ENCODE assay signal across 24 cellular contexts in genomic region chr16:273547-274421, GRCh38. TPM values are rescaled to one million over a fixed set of nuclear protein-coding genes. Genes with fewer than 3 reads are reported as not detected.
DNase-seq lines count a peak whose midpoint lies in the region; ATAC-seq and TF ChIP-seq lines count a peak whose summit lies in the region.
"Had no signal": no experiment of that assay in that cellular context is flagged by ENCODE, and none has a peak within 500 bp of the region (broad histone marks: within the 10 kb centered on the region; RNA-seq: fewer than 3 reads in every experiment).

No MANE protein-coding gene starts in this region.

- H3K36me3 ChIP-seq in RWPE2 (ENCODE audit: low read depth) = no peaks in the 10 kb centered on the region
- H3K36me3 ChIP-seq: neutrophil, thoracic aorta had no signal

- no peaks in the 10 kb centered on the region for H3K4me1 ChIP-seq in RWPE2 (ENCODE audit: insufficient read depth, poor library complexity, severe bottlenecking)

- H3K27me3 Mint-ChIP-seq in activated CD4-positive, alpha-beta T cell treated with anti-CD3 and anti-CD28 coated beads, Interleukin-2, amount 10 ng/mL, durations not matched to agents 7 days and 5 days = peaks cover 28% of the 10 kb centered on the region
- H3K27me3 Mint-ChIP-seq in activated T-cell treated with anti-CD3 and anti-CD28 coated beads, Interleukin-2, amount 50 U/mL, for 4 hours (ENCODE audit: low read depth) = peaks cover 19% of the 10 kb centered on the region

- no peaks in the 10 kb centered on the region for H3K9me3 Mint-ChIP-seq in activated CD4-positive, alpha-beta T cell treated with anti-CD3 and anti-CD28 coated beads, Interleukin-2, amount 10 ng/mL, durations not matched to agents 7 days and 5 days
- H3K9me3 Mint-ChIP-seq in activated T-cell treated with anti-CD3 and anti-CD28 coated beads, Interleukin-2, amount 50 U/mL, for 4 hours = no peaks in the 10 kb centered on the region
- H3K9me3 Mint-ChIP-seq: activated naive CD8-positive, alpha-beta T cell treated with anti-CD3 and anti-CD28 coated beads, Interleukin-2, amount 50 U/mL, for 24 hours; CD4-positive, alpha-beta T cell had no signal

- TF ChIP-seq CTCF in RWPE2 (IDR thresholded peaks at IDR 0.05; ENCODE audit: poor library complexity, severe bottlenecking) = no peak

- CTCF ChIA-PET in activated CD4-positive, alpha-beta T cell treated with anti-CD3 and anti-CD28 coated beads, Interleukin-2, amount 10 ng/mL, durations not matched to agents 7 days and 5 days (lab: Charles Lee) = no interaction called here

- H3K4me1 Mint-ChIP-seq in activated CD4-positive, alpha-beta T cell treated with anti-CD3 and anti-CD28 coated beads, Interleukin-2, amount 10 ng/mL, durations not matched to agents 7 days and 5 days = peaks cover 5% of the 10 kb centered on the region
- H3K4me1 Mint-ChIP-seq in activated T-cell treated with anti-CD3 and anti-CD28 coated beads, Interleukin-2, amount 50 U/mL, for 4 hours (ENCODE audit: low read depth) = peaks cover 4% of the 10 kb centered on the region

- no peak overlapping the region for H3K4me3 Mint-ChIP-seq in activated CD4-positive, alpha-beta T cell treated with anti-CD3 and anti-CD28 coated beads, Interleukin-2, amount 10 ng/mL, durations not matched to agents 7 days and 5 days
- H3K4me3 Mint-ChIP-seq in activated T-cell treated with anti-CD3 and anti-CD28 coated beads, Interleukin-2, amount 50 U/mL, for 4 hours = no peak overlapping the region
- H3K4me3 Mint-ChIP-seq: activated naive CD8-positive, alpha-beta T cell treated with anti-CD3 and anti-CD28 coated beads, Interleukin-2, amount 50 U/mL, for 24 hours; CD4-positive, alpha-beta T cell had no signal

- H3K27ac ChIP-seq in RWPE2 (ENCODE audit: poor library complexity, severe bottlenecking) = no peak overlapping the region
- H3K27ac ChIP-seq: coronary artery, neutrophil, thoracic aorta had no signal

- no peaks in the 10 kb centered on the region for H3K9me3 ChIP-seq in RWPE2 (ENCODE audit: severe bottlenecking)
- H3K9me3 ChIP-seq: neutrophil, thoracic aorta had no signal

- H3K36me3 Mint-ChIP-seq in activated CD4-positive, alpha-beta T cell treated with anti-CD3 and anti-CD28 coated beads, Interleukin-2, amount 10 ng/mL, durations not matched to agents 7 days and 5 days (ENCODE audit: low read depth) = no peaks in the 10 kb centered on the region
- H3K36me3 Mint-ChIP-seq in activated T-cell treated with anti-CD3 and anti-CD28 coated beads, Interleukin-2, amount 50 U/mL, for 4 hours (ENCODE audit: insufficient read depth) = no peaks in the 10 kb centered on the region

- DNase-seq in COLO668 (lab: John Stamatoyannopoulos, UW; ENCODE audit: unreplicated experiment) (peak; percentile 21), HT-29 (ENCODE audit: low spot score) (peak; percentile 29), RWPE2 (ENCODE audit: low spot score) (no peak), left lobe of liver (ENCODE audit: low spot score) (no peak), CD1c-positive myeloid dendritic cell (ENCODE audit: extremely low spot score) (no peak), NCI-H226 (no peak)
- no peak for DNase-seq in activated CD4-positive, alpha-beta T cell treated with anti-CD3 and anti-CD28 coated beads, Interleukin-2, amount 10 ng/mL, durations not matched to agents 7 days and 5 days
- DNase-seq in activated T-cell treated with anti-CD3 and anti-CD28 coated beads, Interleukin-2, amount 50 U/mL, for 4 hours = no peak
- DNase-seq: activated naive CD8-positive, alpha-beta T cell treated with anti-CD3 and anti-CD28 coated beads, Interleukin-2, amount 50 U/mL, for 24 hours; CD4-positive, alpha-beta T cell; DND-41; head of caudate nucleus; left ventricle myocardium superior; MV-4-11; NCI-H1930; NCI-H446 treated with DMSO at 0.1 percent for 48 hours; OCI-M1; stimulated activated CD4-positive, alpha-beta T cell treated with anti-CD3 and anti-CD28 coated beads, Interleukin-15, amount 100 ng/mL, for 24 hours; T1000 had no signal

- H3K27ac Mint-ChIP-seq in activated CD4-positive, alpha-beta T cell treated with anti-CD3 and anti-CD28 coated beads, Interleukin-2, amount 10 ng/mL, durations not matched to agents 7 days and 5 days = no peak overlapping the region
- H3K27ac Mint-ChIP-seq: activated naive CD8-positive, alpha-beta T cell treated with anti-CD3 and anti-CD28 coated beads, Interleukin-2, amount 50 U/mL, for 24 hours; CD4-positive, alpha-beta T cell had no signal

- peak; percentile 26; the same call in 2 of the 3 replicates for ATAC-seq in RWPE2 (ENCODE audit: low read depth)
- peak; percentile 12 for ATAC-seq in left lobe of liver
- ATAC-seq in activated T-cell treated with anti-CD3 and anti-CD28 coated beads, Interleukin-2, amount 50 U/mL, for 4 hours = no peak
- ATAC-seq: activated naive CD8-positive, alpha-beta T cell treated with anti-CD3 and anti-CD28 coated beads, Interleukin-2, amount 50 U/mL, for 24 hours; left ventricle myocardium superior; SK-N-SH treated with all-trans-retinoic acid at 6 μM for 48 hours had no signal

- POLR2A ChIA-PET in activated CD4-positive, alpha-beta T cell treated with anti-CD3 and anti-CD28 coated beads, Interleukin-2, amount 10 ng/mL, durations not matched to agents 7 days and 5 days (lab: Charles Lee) = no interaction called here

- H3K27me3 ChIP-seq in RWPE2 (ENCODE audit: insufficient read depth, poor library complexity, severe bottlenecking) = no peaks in the 10 kb centered on the region

- no peak overlapping the region for H3K4me3 ChIP-seq in RWPE2 (ENCODE audit: severe bottlenecking)
- H3K4me3 ChIP-seq: thoracic aorta had no signal

RNA-seq across cellular contexts. Expression of gene RGS11, which starts 2.0 kb away (rescaled TPM):
- 0.41 and 0.55 TPM in 2 replicates for total RNA-seq in HT-29 (2014; rRNA removed; shearing (Covaris generic))
- total RNA-seq in left lobe of liver = 0.70 TPM
- not detected for total RNA-seq in activated CD4-positive, alpha-beta T cell treated with anti-CD3 and anti-CD28 coated beads, Interleukin-2, amount 10 ng/mL, durations not matched to agents 7 days and 5 days
- total RNA-seq in activated T-cell treated with anti-CD3 and anti-CD28 coated beads, Interleukin-2, amount 50 U/mL, for 4 hours = under 1 TPM in 1 of 3 donors, not detected in 2; 0.18 TPM
- total RNA-seq: CD4-positive, alpha-beta T cell had no signal

RNA-seq across cellular contexts. Expression of gene ARHGDIG, which starts 6.6 kb away (rescaled TPM):
- total RNA-seq in HT-29 (2014; rRNA removed; shearing (Covaris generic)) = 33.1 and 52.0 TPM in 2 replicates
- total RNA-seq in left lobe of liver = 0.70 TPM
- not detected for total RNA-seq in activated CD4-positive, alpha-beta T cell treated with anti-CD3 and anti-CD28 coated beads, Interleukin-2, amount 10 ng/mL, durations not matched to agents 7 days and 5 days
- not detected for total RNA-seq in activated T-cell treated with anti-CD3 and anti-CD28 coated beads, Interleukin-2, amount 50 U/mL, for 4 hours
- total RNA-seq: activated CD8-positive, alpha-beta memory T cell treated with anti-CD3 and anti-CD28 coated beads for 36 hours; thoracic aorta had no signal

RNA-seq across cellular contexts. Expression of gene PDIA2, which starts 9.2 kb away (rescaled TPM):
- total RNA-seq in HT-29 (2014; rRNA removed; shearing (Covaris generic)) = 3.0 and 6.3 TPM in 2 replicates
- total RNA-seq in left lobe of liver = 0.23 TPM
- total RNA-seq in activated CD4-positive, alpha-beta T cell treated with anti-CD3 and anti-CD28 coated beads, Interleukin-2, amount 10 ng/mL, durations not matched to agents 7 days and 5 days = not detected
- total RNA-seq in activated T-cell treated with anti-CD3 and anti-CD28 coated beads, Interleukin-2, amount 50 U/mL, for 4 hours = not detected
- total RNA-seq: activated CD8-positive, alpha-beta memory T cell treated with anti-CD3 and anti-CD28 coated beads for 36 hours; CD4-positive, alpha-beta T cell had no signal

RNA-seq across cellular contexts. Expression of gene FAM234A, which starts 39.2 kb away (rescaled TPM):
- 36.5 and 44.0 TPM in 2 replicates for total RNA-seq in HT-29 (2014; rRNA removed; shearing (Covaris generic))
- total RNA-seq in left lobe of liver = 35.8 TPM
- 10 to 100 TPM; 16.0 to 19.6 TPM for total RNA-seq in activated CD4-positive, alpha-beta T cell treated with anti-CD3 and anti-CD28 coated beads, Interleukin-2, amount 10 ng/mL, durations not matched to agents 7 days and 5 days
- 10 to 100 TPM; 14.5 to 19.3 (median 17.3) TPM for total RNA-seq in activated T-cell treated with anti-CD3 and anti-CD28 coated beads, Interleukin-2, amount 50 U/mL, for 4 hours

RNA-seq across cellular contexts. Expression of gene LUC7L, which starts 44.5 kb away (rescaled TPM):
- 46.2 and 48.6 TPM in 2 replicates for total RNA-seq in HT-29 (2014; rRNA removed; shearing (Covaris generic))
- 29.9 TPM for total RNA-seq in left lobe of liver
- 10 to 100 TPM; 52.6 to 53.7 TPM for total RNA-seq in activated CD4-positive, alpha-beta T cell treated with anti-CD3 and anti-CD28 coated beads, Interleukin-2, amount 10 ng/mL, durations not matched to agents 7 days and 5 days
- 10 to 100 TPM; 76.0 to 82.0 (median 76.2) TPM for total RNA-seq in activated T-cell treated with anti-CD3 and anti-CD28 coated beads, Interleukin-2, amount 50 U/mL, for 4 hours

Comparison
In these comparisons a context has a peak if more than half of its experiments do, and no peak if none do; other contexts are left out.
1. DNase-seq: peak in COLO668 (single experiment) and HT-29 (single experiment); none in RWPE2 (single experiment), left lobe of liver (single experiment), CD1c-positive myeloid dendritic cell (single experiment), activated CD4-positive, alpha-beta T cell treated with anti-CD3 and anti-CD28 coated beads, Interleukin-2, amount 10 ng/mL, durations not matched to agents 7 days and 5 days (single experiment), NCI-H226 (single experiment) and activated T-cell treated with anti-CD3 and anti-CD28 coated beads, Interleukin-2, amount 50 U/mL, for 4 hours (single experiment).
2. ATAC-seq: peak in RWPE2 (single experiment) and left lobe of liver (single experiment); none in activated T-cell treated with anti-CD3 and anti-CD28 coated beads, Interleukin-2, amount 50 U/mL, for 4 hours (0 of 2).
3. RNA of gene ARHGDIG, which starts 6.6 kb away (total RNA-seq): 33.1 to 52.0 TPM in HT-29; 0.70 TPM in left lobe of liver (single experiment), not detected in activated CD4-positive, alpha-beta T cell treated with anti-CD3 and anti-CD28 coated beads, Interleukin-2, amount 10 ng/mL, durations not matched to agents 7 days and 5 days and not detected in activated T-cell treated with anti-CD3 and anti-CD28 coated beads, Interleukin-2, amount 50 U/mL, for 4 hours; every median in the first group is over 10 times any median in the second.